In the genomic region with DNA sequence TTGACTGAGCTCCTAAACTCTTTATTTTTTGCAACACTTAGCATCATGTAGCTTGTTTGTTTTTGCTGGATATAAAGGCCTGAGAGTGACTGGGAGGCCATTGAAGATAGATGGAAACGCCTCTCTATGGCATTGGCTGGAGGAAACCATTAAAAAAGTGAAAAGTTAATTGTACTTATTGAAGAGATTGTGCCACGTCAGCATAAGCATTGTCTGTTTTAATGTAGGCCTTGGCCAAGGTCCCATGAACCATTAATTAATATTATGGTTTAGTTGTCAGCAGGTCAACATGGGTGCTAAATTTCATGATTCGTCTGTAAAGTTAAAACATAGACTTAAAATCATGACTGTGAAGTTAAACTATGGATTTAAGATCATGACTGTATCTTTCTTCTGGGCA, we compare ENCODE assay signal across 27 cellular contexts.
"Had no signal": no experiment of that assay in that cellular context is flagged by ENCODE, and none has a peak within 500 bp of the region (broad histone marks: within the 10 kb centered on the region; RNA-seq: fewer than 3 reads in every experiment).

No MANE protein-coding gene starts in this region.

- H3K4me1 ChIP-seq: neural progenitor cell, parathyroid adenoma, psoas muscle, stomach, thyroid gland, tibial nerve, upper lobe of left lung had no signal

- H3K79me2 ChIP-seq: parathyroid adenoma had no signal

- FAIRE-seq: urothelium cell line had no signal

- H3K9ac ChIP-seq: neural progenitor cell, parathyroid adenoma had no signal

- H3K4me2 ChIP-seq: neural progenitor cell, smooth muscle cell had no signal

- ATAC-seq: natural killer cell; psoas muscle; right cardiac atrium; sciatic nerve; stimulated activated effector memory CD8-positive, alpha-beta T cell treated with anti-CD3 and anti-CD28 coated beads, Interleukin-12 subunit alpha, Interleukin-12 subunit beta, amount 100 ng/mL, for 72 hours; stimulated activated naive B cell treated with anti-CD40 and anti-IgM and Interleukin-4, amounts not matched to agents 10 μg/mL and 1 μg/mL and 100 μg/mL, for 72 hours had no signal

- H2AFZ ChIP-seq: neural progenitor cell, parathyroid adenoma had no signal

- H3K36me3 ChIP-seq: neural progenitor cell, ovary, spleen, stomach, thoracic aorta, thyroid gland, tibial nerve, upper lobe of left lung, vagina had no signal

- DNase-seq: natural killer cell; occipital lobe; ovary; posterior cingulate gyrus; psoas muscle; right cardiac atrium; spleen; stimulated activated CD4-positive, alpha-beta T cell treated with anti-CD3 and anti-CD28 coated beads, Interleukin-12 subunit alpha, Interleukin-12 subunit beta, amount 100 ng/mL, for 4 hours; stimulated activated CD4-positive, alpha-beta T cell treated with anti-CD3 and anti-CD28 coated beads, Interleukin-2, amount 100 ng/mL, for 24 hours; stimulated activated CD4-positive, alpha-beta T cell treated with anti-CD3 and anti-CD28 coated beads, Interleukin-2, amount 100 ng/mL, for 48 hours; stimulated activated CD4-positive, alpha-beta T cell treated with anti-CD3 and anti-CD28 coated beads, Interleukin-4, amount 100 ng/mL, for 24 hours; stimulated activated naive B cell treated with anti-CD40 and anti-IgM and Interleukin-4, amounts not matched to agents 10 μg/mL and 1 μg/mL and 100 μg/mL, for 72 hours; stimulated activated naive CD4-positive, alpha-beta T cell treated with Interleukin-2 at 50 U/mL for 16 hours; stomach; thyroid gland; trophoblast cell; upper lobe of left lung had no signal

- H3K27me3 ChIP-seq: neural progenitor cell, ovary, spleen, stomach, thyroid gland, tibial nerve, upper lobe of left lung, vagina had no signal

- H3K27ac ChIP-seq: neural progenitor cell, ovary, parathyroid adenoma, psoas muscle, spleen, stomach, thoracic aorta, thyroid gland, tibial nerve, upper lobe of left lung, vagina had no signal

- H3K4me3 ChIP-seq: neural progenitor cell, ovary, psoas muscle, skin epidermis, smooth muscle cell, spleen, stomach, thoracic aorta, thyroid gland, tibial nerve, upper lobe of left lung, vagina had no signal

- H3K9me3 ChIP-seq: ovary, psoas muscle, spleen, stomach, thoracic aorta, thyroid gland, tibial nerve, upper lobe of left lung, vagina had no signal
